Comparison of ENCODE assay signal across 17 cellular contexts in genomic region chr11:1305558-1306056, GRCh38. TPM values are rescaled to one million over a fixed set of nuclear protein-coding genes. Genes with fewer than 3 reads are reported as not detected.
DNase-seq lines count a peak whose midpoint lies in the region; ATAC-seq and TF ChIP-seq lines count a peak whose summit lies in the region.
"Had no signal": no experiment of that assay in that cellular context is flagged by ENCODE, and none has a peak within 500 bp of the region (broad histone marks: within the 10 kb centered on the region; RNA-seq: fewer than 3 reads in every experiment).

No MANE protein-coding gene starts in this region.

- H3K27ac Mint-ChIP-seq in Caco-2 (ENCODE audit: unreplicated experiment) = peak overlapping the region; percentile 54
- H3K27ac Mint-ChIP-seq: memory B cell; T-helper 1 cell treated with Interleukin-12 subunit alpha and Interleukin-12 subunit beta and Interleukin-4 antibody, amounts not matched to agents 30 μg/mL and 1 μg/mL, for 36 hours had no signal

- no peak overlapping the region for H3K4me3 Mint-ChIP-seq in Caco-2 (ENCODE audit: unreplicated experiment)
- H3K4me3 Mint-ChIP-seq: memory B cell; T-helper 1 cell treated with Interleukin-12 subunit alpha and Interleukin-12 subunit beta and Interleukin-4 antibody, amounts not matched to agents 30 μg/mL and 1 μg/mL, for 36 hours had no signal

- no peak for TF ChIP-seq CTCF in Caco-2 (IDR thresholded peaks at IDR 0.05; ENCODE audit: insufficient read depth in 1 of 2, low read depth in 1 of 2, low read length in 1 of 2, severe bottlenecking in 1 of 2, unreplicated experiment in 1 of 2)
- no peak for TF ChIP-seq CTCF in VCaP (conservative IDR thresholded peaks at IDR 0.05)

- H3K4me1 ChIP-seq in Caco-2 = peaks cover 26% of the 10 kb centered on the region

- peak overlapping the region; percentile 97 for H3K27ac ChIP-seq in VCaP

- H3K9me3 ChIP-seq in Caco-2 = no peaks in the 10 kb centered on the region

- H3K9me3 Mint-ChIP-seq in Caco-2 (ENCODE audit: unreplicated experiment) = no peaks in the 10 kb centered on the region
- H3K9me3 Mint-ChIP-seq: memory B cell had no signal

- POLR2A ChIA-PET in Caco-2 (lab: Charles Lee) = no interaction called here

- no peaks in the 10 kb centered on the region for H3K27me3 ChIP-seq in Caco-2 (replicated peaks; ENCODE audit: control insufficient read depth, insufficient read depth, low read length)
- H3K27me3 ChIP-seq: cardiac muscle cell had no signal

- ATAC-seq in left lobe of liver (peak; percentile 3), sciatic nerve (no peak), HG03175 (IDR thresholded peaks at IDR 0.05; ENCODE audit: unreplicated experiment) (no peak)
- ATAC-seq: Right ventricle myocardium inferior had no signal

- no TSS peak for BruUV-seq in Caco-2 (replicated peaks; lab: Mats Ljungman, UMichigan)

- H3K27me3 Mint-ChIP-seq in Caco-2 (ENCODE audit: insufficient read depth, unreplicated experiment) = no peaks in the 10 kb centered on the region
- H3K27me3 Mint-ChIP-seq: memory B cell had no signal

- no peak for DNase-seq in Caco-2
- peak; percentile 65 for DNase-seq in left lobe of liver (ENCODE audit: low spot score)
- DNase-seq in sciatic nerve (ENCODE audit: low spot score) = peak; percentile 50
- DNase-seq in NCI-H748 treated with DMSO at 0.1 percent for 48 hours (lab: John Stamatoyannopoulos, UW) = no peak
- no peak for DNase-seq in stimulated activated CD4-positive, alpha-beta T cell treated with anti-CD3 and anti-CD28 coated beads, Interleukin-1b, Interleukin-23, amount 100 ng/mL, for 48 hours
- DNase-seq: activated CD4-positive, CD25-positive, alpha-beta regulatory T cell treated with anti-CD3 and anti-CD28 coated beads, Interleukin-2, amount 50 U/mL, for 72 hours; effector memory CD4-positive, alpha-beta T cell; foreskin melanocyte; NCI-H1436 treated with DMSO at 0.1 percent for 48 hours; NK-92 treated with Interleukin-12 subunit alpha and Interleukin-12 subunit beta, amount 100 ng/mL, for 24 hours; stimulated activated naive CD4-positive, alpha-beta T cell had no signal

- H3K4me3 ChIP-seq in Caco-2 (ENCODE audit: low read depth, low read length) = no peak overlapping the region
- H3K4me3 ChIP-seq: cardiac muscle cell had no signal

- intact Hi-C loops in Caco-2 (cut with micrococcal nuclease; ENCODE audit: unreplicated experiment) (no loop called here), sciatic nerve (cut with DNase I) (no loop called here)

- CTCF ChIA-PET in Caco-2 (lab: Charles Lee) = no interaction called here

- H3K4me1 Mint-ChIP-seq in Caco-2 (ENCODE audit: low read depth, unreplicated experiment) = peaks cover 10% of the 10 kb centered on the region

- H3K36me3 ChIP-seq in Caco-2 (ENCODE audit: control insufficient read depth, insufficient read depth, low read length) = no peaks in the 10 kb centered on the region
- H3K36me3 ChIP-seq: cardiac muscle cell had no signal

- peaks cover 15% of the 10 kb centered on the region for H3K36me3 Mint-ChIP-seq in Caco-2 (ENCODE audit: insufficient read depth, unreplicated experiment)

RNA-seq across cellular contexts. Expression of gene TOLLIP, which starts 3.8 kb away (rescaled TPM):
- total RNA-seq in Caco-2 (2022) (64.6 and 78.3 TPM in 2 replicates), left lobe of liver (128 TPM), sciatic nerve (60.5 TPM)

Comparison
In these comparisons a context has a peak if more than half of its experiments do, and no peak if none do; other contexts are left out.
1. DNase-seq: peak in left lobe of liver (single experiment) and sciatic nerve (single experiment); none in Caco-2 (0 of 2), NCI-H748 treated with DMSO at 0.1 percent for 48 hours (single experiment) and stimulated activated CD4-positive, alpha-beta T cell treated with anti-CD3 and anti-CD28 coated beads, Interleukin-1b, Interleukin-23, amount 100 ng/mL, for 48 hours (single experiment).